ENCODE assay signal across 29 cellular contexts in genomic region chr7:50801907-50802306, GRCh38. TPM values are rescaled to one million over a fixed set of nuclear protein-coding genes. Genes with fewer than 3 reads are reported as not detected.
A peak's percentile ranks its signal among the peaks of the same experiment; 100 is the strongest.
DNase-seq lines count a peak whose midpoint lies in the region; ATAC-seq and TF ChIP-seq lines count a peak whose summit lies in the region.
"Had no signal": no experiment of that assay in that cellular context is flagged by ENCODE, and none has a peak within 500 bp of the region (broad histone marks: within the 10 kb centered on the region; RNA-seq: fewer than 3 reads in every experiment).

No MANE protein-coding gene starts in this region.

- peaks cover 0 to 10% (median 0%) of the 10 kb centered on the region in 12 donors for H3K4me1 ChIP-seq in heart left ventricle
- H3K4me1 ChIP-seq: HAP-1, Peyer's patch had no signal

- peaks cover 7% of the 10 kb centered on the region for H3K27me3 Mint-ChIP-seq in activated CD4-positive, alpha-beta T cell treated with anti-CD3 and anti-CD28 coated beads for 36 hours

- ATAC-seq in left ventricle myocardium superior (peak; percentile 27), heart left ventricle (no peak), HG03457 (IDR thresholded peaks at IDR 0.05; ENCODE audit: unreplicated experiment) (no peak), HG02970 (IDR thresholded peaks at IDR 0.05; ENCODE audit: low FRiP score, unreplicated experiment) (no peak), HG02571 (IDR thresholded peaks at IDR 0.05; ENCODE audit: unreplicated experiment) (no peak)
- no peak for ATAC-seq in activated CD4-positive, alpha-beta T cell treated with anti-CD3 and anti-CD28 coated beads for 36 hours
- ATAC-seq: activated T-helper 17 cell treated with anti-CD3 and anti-CD28 coated beads, Interleukin-2, amount 50 U/mL, for 72 hours; naive thymus-derived CD8-positive, alpha-beta T cell; T-cell had no signal

- H3K9me3 ChIP-seq in heart left ventricle (no peaks in the 10 kb centered on the region), WERI-Rb-1 (ENCODE audit: severe bottlenecking) (no peaks in the 10 kb centered on the region)
- H3K9me3 ChIP-seq: HAP-1, Peyer's patch, thoracic aorta had no signal

- peaks cover 5% of the 10 kb centered on the region for H3K4me1 Mint-ChIP-seq in activated CD4-positive, alpha-beta T cell treated with anti-CD3 and anti-CD28 coated beads for 36 hours
- H3K4me1 Mint-ChIP-seq: activated naive CD4-positive, alpha-beta T cell treated with anti-CD3 and anti-CD28 coated beads, Interleukin-2, amount 50 U/mL, for 24 hours; activated T-helper 17 cell treated with anti-CD3 and anti-CD28 coated beads, Interleukin-2, amount 50 U/mL, for 72 hours; T-cell had no signal

- H3K36me3 ChIP-seq in heart left ventricle (no peaks in the 10 kb centered on the region), WERI-Rb-1 (no peaks in the 10 kb centered on the region)
- H3K36me3 ChIP-seq: HAP-1, Peyer's patch, thoracic aorta had no signal

- intact Hi-C loops in left ventricle myocardium superior (cut with micrococcal nuclease), result no loop called here
- intact Hi-C loops in heart left ventricle (cut with DNase I), result no loop called here
- intact Hi-C loops in activated CD4-positive, alpha-beta T cell treated with anti-CD3 and anti-CD28 coated beads for 36 hours (cut with DNase I, micrococcal nuclease), result no loop called here

- WGBS in heart left ventricle, 4 donors, result 83 to 96% (median 91%) methylated on average over 1 of the region's 1 CpG

- no peaks in the 10 kb centered on the region for H3K36me3 Mint-ChIP-seq in activated CD4-positive, alpha-beta T cell treated with anti-CD3 and anti-CD28 coated beads for 36 hours (ENCODE audit: low read depth)
- H3K36me3 Mint-ChIP-seq: activated naive CD4-positive, alpha-beta T cell treated with anti-CD3 and anti-CD28 coated beads, Interleukin-2, amount 50 U/mL, for 24 hours; T-cell had no signal

- no peak overlapping the region for H3K4me3 ChIP-seq in heart left ventricle
- no peak overlapping the region for H3K4me3 ChIP-seq in WERI-Rb-1 (ENCODE audit: low read depth, low read length)
- H3K4me3 ChIP-seq in fibroblast of pulmonary artery (replicated peaks; ENCODE audit: low read depth, low read length), result no peak overlapping the region
- H3K4me3 ChIP-seq: HAP-1, Peyer's patch, thoracic aorta had no signal

- no peak overlapping the region for H3K27ac ChIP-seq in heart left ventricle
- H3K27ac ChIP-seq in WERI-Rb-1, result no peak overlapping the region
- H3K27ac ChIP-seq: Peyer's patch, thoracic aorta had no signal

- no peak for DNase-seq in left ventricle myocardium superior
- DNase-seq in heart left ventricle, result no peak
- DNase-seq in WERI-Rb-1, result no peak
- no peak for DNase-seq in fibroblast of pulmonary artery (ENCODE audit: low read depth)
- no peak for DNase-seq in activated CD4-positive, alpha-beta T cell treated with anti-CD3 and anti-CD28 coated beads for 36 hours
- DNase-seq: activated CD4-positive, alpha-beta memory T cell treated with anti-CD3 and anti-CD28 coated beads, Interleukin-2, amount 10 ng/mL, durations not matched to agents 7 days and 5 days; activated CD4-positive, CD25-positive, alpha-beta regulatory T cell treated with anti-CD3 and anti-CD28 coated beads, Interleukin-2, amount 50 U/mL, for 72 hours; AML-193; CD4-positive, alpha-beta T cell; dermis blood vessel endothelial cell; DMS 273 treated with DMSO at 0.1 percent for 48 hours; islet precursor cell; naive thymus-derived CD8-positive, alpha-beta T cell; NCI-H1092; NCI-H2029; NCI-H2227 treated with DMSO at 0.1 percent for 48 hours; NCI-H526 treated with DMSO at 0.1 percent for 48 hours; Peyer's patch; retina; small intestine; T-cell had no signal

- CTCF ChIA-PET in activated CD4-positive, alpha-beta T cell treated with anti-CD3 and anti-CD28 coated beads for 36 hours (lab: Charles Lee), result interaction anchor here (0.6 kb wide), 1 partner anchor 339 kb away, joined by 3 read pairs; no protein-coding TSS in a partner anchor

- H3K27ac Mint-ChIP-seq in activated CD4-positive, alpha-beta T cell treated with anti-CD3 and anti-CD28 coated beads for 36 hours, result no peak overlapping the region
- H3K27ac Mint-ChIP-seq: activated CD4-positive, alpha-beta memory T cell treated with anti-CD3 and anti-CD28 coated beads, Interleukin-2, amount 10 ng/mL, durations not matched to agents 7 days and 5 days; activated naive CD4-positive, alpha-beta T cell treated with anti-CD3 and anti-CD28 coated beads, Interleukin-2, amount 50 U/mL, for 24 hours; activated T-helper 17 cell treated with anti-CD3 and anti-CD28 coated beads, Interleukin-2, amount 50 U/mL, for 72 hours; CD4-positive, alpha-beta T cell; stimulated activated naive CD8-positive, alpha-beta T cell treated with anti-CD3 and anti-CD28 coated beads, Interleukin-15, Interleukin-2, amounts not matched to agents 100 ng/mL and 50 ng/mL, for 24 hours; T-cell had no signal

- no peaks in the 10 kb centered on the region for H3K27me3 ChIP-seq in heart left ventricle
- no peaks in the 10 kb centered on the region for H3K27me3 ChIP-seq in WERI-Rb-1 (ENCODE audit: insufficient read depth, low read depth, severe bottlenecking)
- H3K27me3 ChIP-seq: Peyer's patch had no signal

- peaks cover 7% of the 10 kb centered on the region for H3K9me3 Mint-ChIP-seq in activated CD4-positive, alpha-beta T cell treated with anti-CD3 and anti-CD28 coated beads for 36 hours (ENCODE audit: low read depth)
- H3K9me3 Mint-ChIP-seq: activated CD4-positive, alpha-beta memory T cell treated with anti-CD3 and anti-CD28 coated beads, Interleukin-2, amount 10 ng/mL, durations not matched to agents 7 days and 5 days; CD4-positive, alpha-beta T cell; stimulated activated naive CD8-positive, alpha-beta T cell treated with anti-CD3 and anti-CD28 coated beads, Interleukin-15, Interleukin-2, amounts not matched to agents 100 ng/mL and 50 ng/mL, for 24 hours had no signal

- POLR2A ChIA-PET in activated CD4-positive, alpha-beta T cell treated with anti-CD3 and anti-CD28 coated beads for 36 hours (lab: Charles Lee), result no interaction called here

- H3K4me3 Mint-ChIP-seq in activated CD4-positive, alpha-beta T cell treated with anti-CD3 and anti-CD28 coated beads for 36 hours, result no peak overlapping the region
- H3K4me3 Mint-ChIP-seq: activated CD4-positive, alpha-beta memory T cell treated with anti-CD3 and anti-CD28 coated beads, Interleukin-2, amount 10 ng/mL, durations not matched to agents 7 days and 5 days; activated naive CD4-positive, alpha-beta T cell treated with anti-CD3 and anti-CD28 coated beads, Interleukin-2, amount 50 U/mL, for 24 hours; activated T-helper 17 cell treated with anti-CD3 and anti-CD28 coated beads, Interleukin-2, amount 50 U/mL, for 72 hours; CD4-positive, alpha-beta T cell; naive thymus-derived CD8-positive, alpha-beta T cell; stimulated activated naive CD8-positive, alpha-beta T cell treated with anti-CD3 and anti-CD28 coated beads, Interleukin-15, Interleukin-2, amounts not matched to agents 100 ng/mL and 50 ng/mL, for 24 hours; T-cell had no signal

- TF ChIP-seq POLR2A in heart left ventricle (IDR thresholded peaks at IDR 0.05), result no peak

- TF ChIP-seq CTCF in heart left ventricle (IDR thresholded peaks at IDR 0.05) (peak in 1 of 12 donors; percentile 5), WERI-Rb-1 (IDR thresholded peaks at IDR 0.05; ENCODE audit: low read depth, low read length) (peak; percentile 37; the same call in 1 of the 2 replicates), fibroblast of pulmonary artery (IDR thresholded peaks at IDR 0.05; ENCODE audit: low read length, missing control alignments) (peak; percentile 14)

RNA-seq across cellular contexts. Expression of gene GRB10, which starts 19.2 kb away (rescaled TPM):
- total RNA-seq in left ventricle myocardium superior (25.4 TPM), heart left ventricle (10 to 100 TPM; 20.4 to 38.2 (median 29.1) TPM)
- polyA plus RNA-seq in heart left ventricle, result 10 to 100 TPM; 14.7 to 21.1 TPM
- total RNA-seq in activated CD4-positive, alpha-beta T cell treated with anti-CD3 and anti-CD28 coated beads for 36 hours, result 10 to 100 TPM in 1 of 2 experiments, 1 to 10 TPM in 1; 9.5 to 11.9 TPM
